ENCODE assay signal across 8 cellular contexts in genomic region chr19:35013047-35013819, GRCh38. TPM values are rescaled to one million over a fixed set of nuclear protein-coding genes. Genes with fewer than 3 reads are reported as not detected.
A peak's percentile ranks its signal among the peaks of the same experiment; 100 is the strongest.
DNase-seq lines count a peak whose midpoint lies in the region; ATAC-seq and TF ChIP-seq lines count a peak whose summit lies in the region.

No MANE protein-coding gene starts in this region.

- H3K14ac ChIP-seq in trophoblast cell (ENCODE audit: low read length), result no peak overlapping the region

- no peaks in the 10 kb centered on the region for H3K9me3 Mint-ChIP-seq in activated T-helper 2 cell treated with anti-CD3 and anti-CD28 coated beads, Interferon-gamma antibody, Interleukin-2, Interleukin-4, amounts not matched to agents 10 μg/mL and 5 μg/mL and 100 μg/mL, durations not matched to agents 14 hours and 24 hours and 36 hours

- H3K79me1 ChIP-seq in trophoblast cell (ENCODE audit: low read length), result no peaks in the 10 kb centered on the region

- no CpG with 5 or more reads among the region's 32 CpGs for WGBS in trophoblast cell (ENCODE audit: extremely low coverage, insufficient coverage, insufficient read length)
- 54 to 60% methylated on average over 23 to 32 of the region's 32 CpGs for WGBS in upper lobe of left lung, 2 donors

- no peak overlapping the region for H3K23ac ChIP-seq in trophoblast cell (ENCODE audit: low read length)

- H3K79me2 ChIP-seq in trophoblast cell (ENCODE audit: control insufficient read depth, insufficient read depth, low read length, poor library complexity), result no peaks in the 10 kb centered on the region

- H3K27ac Mint-ChIP-seq in activated T-helper 2 cell treated with anti-CD3 and anti-CD28 coated beads, Interferon-gamma antibody, Interleukin-2, Interleukin-4, amounts not matched to agents 10 μg/mL and 5 μg/mL and 100 μg/mL, durations not matched to agents 14 hours and 24 hours and 36 hours, result peak overlapping the region; percentile 73

- H3K18ac ChIP-seq in trophoblast cell (ENCODE audit: low read length), result no peak overlapping the region

- H3K27ac ChIP-seq in trophoblast cell (ENCODE audit: low read depth, low read length) (no peak overlapping the region), upper lobe of left lung (peak overlapping the region; percentile 11 to 99 (median 72))

- no peak overlapping the region for H2AK5ac ChIP-seq in trophoblast cell (ENCODE audit: low read length)

- no peak overlapping the region for H3K4ac ChIP-seq in trophoblast cell (ENCODE audit: low read depth, low read length)

- H3K36me3 Mint-ChIP-seq in activated T-helper 2 cell treated with anti-CD3 and anti-CD28 coated beads, Interferon-gamma antibody, Interleukin-2, Interleukin-4, amounts not matched to agents 10 μg/mL and 5 μg/mL and 100 μg/mL, durations not matched to agents 14 hours and 24 hours and 36 hours (ENCODE audit: low read depth), result peaks cover 70% of the 10 kb centered on the region

- H4K12ac ChIP-seq in trophoblast cell (ENCODE audit: low read depth, low read length), result no peak overlapping the region

- H2AFZ ChIP-seq in trophoblast cell (ENCODE audit: insufficient read depth, low read length, poor library complexity), result no peak overlapping the region

- peaks cover 2% of the 10 kb centered on the region for H3K9me3 ChIP-seq in trophoblast cell (ENCODE audit: insufficient read depth, low read depth, low read length)
- no peaks in the 10 kb centered on the region for H3K9me3 ChIP-seq in upper lobe of left lung

- H3K4me3 Mint-ChIP-seq in activated T-helper 2 cell treated with anti-CD3 and anti-CD28 coated beads, Interferon-gamma antibody, Interleukin-2, Interleukin-4, amounts not matched to agents 10 μg/mL and 5 μg/mL and 100 μg/mL, durations not matched to agents 14 hours and 24 hours and 36 hours (ENCODE audit: low read depth), result no peak overlapping the region

- H3K27me3 ChIP-seq in trophoblast cell (ENCODE audit: insufficient read depth, low read length) (no peaks in the 10 kb centered on the region), upper lobe of left lung (no peaks in the 10 kb centered on the region)

- H3K4me1 ChIP-seq in trophoblast cell (ENCODE audit: control insufficient read depth in 1 of 2, insufficient read depth in 2 of 2, low read length in 2 of 2) (no peaks in the 10 kb centered on the region), upper lobe of left lung (peaks cover 30 to 60% (median 52%) of the 10 kb centered on the region in 4 donors)

- peak; percentile 97 for TF ChIP-seq CTCF in fibroblast of villous mesenchyme (IDR thresholded peaks at IDR 0.05; ENCODE audit: insufficient read depth, low read depth, low read length)
- peak; percentile 97 to 99 (median 98) for TF ChIP-seq CTCF in upper lobe of left lung (IDR thresholded peaks at IDR 0.05)

- peak in 1 of 4 donors; percentile 7 for TF ChIP-seq POLR2A in upper lobe of left lung (IDR thresholded peaks at IDR 0.05)

- H3K4me3 ChIP-seq in fibroblast of villous mesenchyme (ENCODE audit: low read depth, low read length) (no peak overlapping the region), trophoblast cell (ENCODE audit: low read depth, low read length) (peak overlapping the region; percentile 45), upper lobe of left lung (no peak overlapping the region)

- ATAC-seq in GM21825 (IDR thresholded peaks at IDR 0.05; ENCODE audit: unreplicated experiment), result peak; percentile 55
- peak; percentile 86 to 88 for ATAC-seq in upper lobe of left lung (ENCODE audit: low FRiP score in 2 of 2)

- intact Hi-C loops in activated T-helper 2 cell treated with anti-CD3 and anti-CD28 coated beads, Interferon-gamma antibody, Interleukin-2, Interleukin-4, amounts not matched to agents 10 μg/mL and 5 μg/mL and 100 μg/mL, durations not matched to agents 14 hours and 24 hours and 36 hours (cut with micrococcal nuclease), result loop anchor here (1.0 kb wide), 1 partner anchor 40 kb away; no protein-coding TSS in a partner anchor

- H3K36me3 ChIP-seq in trophoblast cell (ENCODE audit: control insufficient read depth in 1 of 2, insufficient read depth in 2 of 2, low read length in 2 of 2) (peaks cover 67 to 71% of the 10 kb centered on the region in 2 experiments), upper lobe of left lung (peaks cover 28 to 91% (median 74%) of the 10 kb centered on the region in 4 donors)

- no peak overlapping the region for H4K91ac ChIP-seq in trophoblast cell (ENCODE audit: low read depth, low read length)

- peak; percentile 40 for DNase-seq in ACHN
- peak; percentile 43 for DNase-seq in RPMI7951 (ENCODE audit: low read depth)
- peak; percentile 70 for DNase-seq in activated T-helper 2 cell treated with anti-CD3 and anti-CD28 coated beads, Interferon-gamma antibody, Interleukin-2, Interleukin-4, amounts not matched to agents 10 μg/mL and 5 μg/mL and 100 μg/mL, durations not matched to agents 14 hours and 24 hours and 36 hours (ENCODE audit: low spot score)
- peak; percentile 57 for DNase-seq in fibroblast of villous mesenchyme (ENCODE audit: low read depth)
- DNase-seq in trophoblast cell, result peak; percentile 43 to 53
- peak; percentile 86 to 90 for DNase-seq in upper lobe of left lung
- no peak for DNase-seq in amniotic stem cell (lab: John Stamatoyannopoulos, UW)

- no peak overlapping the region for H2BK5ac ChIP-seq in trophoblast cell (ENCODE audit: low read depth, low read length, poor library complexity)

- no peaks in the 10 kb centered on the region for H3K27me3 Mint-ChIP-seq in activated T-helper 2 cell treated with anti-CD3 and anti-CD28 coated beads, Interferon-gamma antibody, Interleukin-2, Interleukin-4, amounts not matched to agents 10 μg/mL and 5 μg/mL and 100 μg/mL, durations not matched to agents 14 hours and 24 hours and 36 hours (ENCODE audit: low read depth)

- peaks cover 24% of the 10 kb centered on the region for H3K4me1 Mint-ChIP-seq in activated T-helper 2 cell treated with anti-CD3 and anti-CD28 coated beads, Interferon-gamma antibody, Interleukin-2, Interleukin-4, amounts not matched to agents 10 μg/mL and 5 μg/mL and 100 μg/mL, durations not matched to agents 14 hours and 24 hours and 36 hours (ENCODE audit: low read depth)

- H3K9ac ChIP-seq in trophoblast cell (ENCODE audit: low read length), result no peak overlapping the region

- no peak overlapping the region for H2BK12ac ChIP-seq in trophoblast cell (ENCODE audit: low read length)

- in situ Hi-C loops in ACHN (cut with HindIII; ENCODE audit: low pct_ligation_motif_present, low pct_unique_long_range_greater_than_20kb, low sequenced_read_pairs), result no loop called here

- H2BK120ac ChIP-seq in trophoblast cell (ENCODE audit: insufficient read depth, low read length, poor library complexity), result no peak overlapping the region

- no peak overlapping the region for H4K8ac ChIP-seq in trophoblast cell (ENCODE audit: low read depth, low read length)

- no peak overlapping the region for H3K4me2 ChIP-seq in trophoblast cell (ENCODE audit: low read length)

- no peak for TF ChIP-seq EP300 in upper lobe of left lung (IDR thresholded peaks at IDR 0.05)

RNA-seq across cellular contexts. Expression of gene GRAMD1A, which starts 13.1 kb away (rescaled TPM):
- total RNA-seq in RPMI7951 (2014; rRNA removed; shearing (Covaris generic)), result 18.0 and 21.9 TPM in 2 replicates
- 260 TPM in 2 replicates for total RNA-seq in activated T-helper 2 cell treated with anti-CD3 and anti-CD28 coated beads, Interferon-gamma antibody, Interleukin-2, Interleukin-4, amounts not matched to agents 10 μg/mL and 5 μg/mL and 100 μg/mL, durations not matched to agents 14 hours and 24 hours and 36 hours
- total RNA-seq in fibroblast of villous mesenchyme (23.3 and 26.7 TPM in 2 replicates), upper lobe of left lung (100 to 1,000 TPM in 4 of 6 donors, 10 to 100 TPM in 2; 85.1 to 206 (median 119) TPM)
- 48.7 and 50.2 TPM in 2 replicates for polyA plus RNA-seq in trophoblast cell (2013)

RNA-seq across cellular contexts. Expression of gene SCN1B, which starts 17.0 kb away (rescaled TPM):
- total RNA-seq in RPMI7951 (2014; rRNA removed; shearing (Covaris generic)), result 4.9 and 8.4 TPM in 2 replicates
- 2.7 and 3.6 TPM in 2 replicates for total RNA-seq in activated T-helper 2 cell treated with anti-CD3 and anti-CD28 coated beads, Interferon-gamma antibody, Interleukin-2, Interleukin-4, amounts not matched to agents 10 μg/mL and 5 μg/mL and 100 μg/mL, durations not matched to agents 14 hours and 24 hours and 36 hours
- total RNA-seq in fibroblast of villous mesenchyme (2.6 and 3.2 TPM in 2 replicates), upper lobe of left lung (10 to 100 TPM in 1 of 6 donors, 1 to 10 TPM in 5; 2.9 to 13.1 (median 6.9) TPM)
- 0.42 and 0.44 TPM in 2 replicates for polyA plus RNA-seq in trophoblast cell (2013)

RNA-seq across cellular contexts. Expression of gene HPN, which starts 28.3 kb away (rescaled TPM):
- total RNA-seq in RPMI7951 (2014; rRNA removed; shearing (Covaris generic)), result 0.10 TPM in 1 of 2 replicates, not detected in the other
- 0.07 and 0.11 TPM in 2 replicates for total RNA-seq in activated T-helper 2 cell treated with anti-CD3 and anti-CD28 coated beads, Interferon-gamma antibody, Interleukin-2, Interleukin-4, amounts not matched to agents 10 μg/mL and 5 μg/mL and 100 μg/mL, durations not matched to agents 14 hours and 24 hours and 36 hours
- total RNA-seq in fibroblast of villous mesenchyme (not detected in 2 replicates), upper lobe of left lung (10 to 100 TPM; 15.9 to 54.5 (median 41.1) TPM)
- polyA plus RNA-seq in trophoblast cell (2013), result 4.8 and 4.9 TPM in 2 replicates

RNA-seq across cellular contexts. Expression of gene ZNF792, which starts 49.2 kb away (rescaled TPM):
- 7.2 and 7.4 TPM in 2 replicates for total RNA-seq in RPMI7951 (2014; rRNA removed; shearing (Covaris generic))
- 9.9 and 10.0 TPM in 2 replicates for total RNA-seq in activated T-helper 2 cell treated with anti-CD3 and anti-CD28 coated beads, Interferon-gamma antibody, Interleukin-2, Interleukin-4, amounts not matched to agents 10 μg/mL and 5 μg/mL and 100 μg/mL, durations not matched to agents 14 hours and 24 hours and 36 hours
- total RNA-seq in fibroblast of villous mesenchyme (5.8 and 6.5 TPM in 2 replicates), upper lobe of left lung (10 to 100 TPM in 3 of 6 donors, 1 to 10 TPM in 3; 8.3 to 14.5 (median 9.8) TPM)
- polyA plus RNA-seq in trophoblast cell (2013), result 2.0 and 2.1 TPM in 2 replicates

Comparison
In these comparisons a context has a peak if more than half of its experiments do, and no peak if none do; other contexts are left out.
1. RNA of gene HPN, which starts 28.3 kb away (total RNA-seq): 15.9 to 54.5 TPM in upper lobe of left lung; 0.07 to 0.11 TPM in activated T-helper 2 cell treated with anti-CD3 and anti-CD28 coated beads, Interferon-gamma antibody, Interleukin-2, Interleukin-4, amounts not matched to agents 10 μg/mL and 5 μg/mL and 100 μg/mL, durations not matched to agents 14 hours and 24 hours and 36 hours, 0.10 TPM in RPMI7951 and not detected in fibroblast of villous mesenchyme; every median in the first group is over 10 times any median in the second.